ENCODE assay signal across 8 cellular contexts in the genomic region with DNA sequence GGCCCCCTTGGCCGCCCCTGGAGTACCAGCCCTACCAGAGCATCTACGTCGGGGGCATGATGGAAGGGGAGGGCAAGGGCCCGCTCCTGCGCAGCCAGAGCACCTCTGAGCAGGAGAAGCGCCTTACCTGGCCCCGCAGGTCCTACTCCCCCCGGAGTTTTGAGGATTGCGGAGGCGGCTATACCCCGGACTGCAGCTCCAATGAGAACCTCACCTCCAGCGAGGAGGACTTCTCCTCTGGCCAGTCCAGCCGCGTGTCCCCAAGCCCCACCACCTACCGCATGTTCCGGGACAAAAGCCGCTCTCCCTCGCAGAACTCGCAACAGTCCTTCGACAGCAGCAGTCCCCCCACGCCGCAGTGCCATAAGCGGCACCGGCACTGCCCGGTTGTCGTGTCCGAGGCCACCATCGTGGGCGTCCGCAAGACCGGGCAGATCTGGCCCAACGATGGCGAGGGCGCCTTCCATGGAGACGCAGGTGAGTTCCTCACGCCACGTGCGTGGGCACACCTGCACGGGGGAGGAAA. TPM values are rescaled to one million over a fixed set of nuclear protein-coding genes. Genes with fewer than 3 reads are reported as not detected.
DNase-seq lines count a peak whose midpoint lies in the region; ATAC-seq and TF ChIP-seq lines count a peak whose summit lies in the region.

No MANE protein-coding gene starts in this region.

- H3K4me3 Mint-ChIP-seq in activated CD4-positive, alpha-beta T cell treated with anti-CD3 and anti-CD28 coated beads for 36 hours = peak overlapping the region; percentile 79
- H3K4me3 Mint-ChIP-seq in activated naive CD8-positive, alpha-beta T cell = peak overlapping the region; percentile 90

- H3K4me1 Mint-ChIP-seq in activated CD4-positive, alpha-beta T cell treated with anti-CD3 and anti-CD28 coated beads for 36 hours = peaks cover 58% of the 10 kb centered on the region
- H3K4me1 Mint-ChIP-seq in activated naive CD8-positive, alpha-beta T cell (ENCODE audit: low read depth) = peaks cover 66% of the 10 kb centered on the region

- peak overlapping the region; percentile 59 to 60 for H3K4me3 ChIP-seq in testis

- WGBS in testis, 2 donors = 51 to 53% methylated on average over 16 to 38 of the region's 39 CpGs

- peaks cover 53% of the 10 kb centered on the region for H3K4me1 ChIP-seq in testis

- CTCF ChIA-PET in activated CD4-positive, alpha-beta T cell treated with anti-CD3 and anti-CD28 coated beads for 36 hours (lab: Charles Lee) = interaction anchor here (1.4 to 3.0 kb wide), 6 partner anchors 8 to 100 kb away, joined by 3 to 19 read pairs (median 6); no protein-coding TSS in a partner anchor

- no peak for TF ChIP-seq CTCF in testis (IDR thresholded peaks at IDR 0.05)

- intact Hi-C loops in activated CD4-positive, alpha-beta T cell treated with anti-CD3 and anti-CD28 coated beads for 36 hours (cut with DNase I, micrococcal nuclease) = loop anchor here (1.0 to 2.0 kb wide), 3 partner anchors 34 to 61 kb away; no protein-coding TSS in a partner anchor
- intact Hi-C loops in testis (cut with DNase I; ENCODE audit: low total_unique reads) = no loop called here

- peaks cover 30% of the 10 kb centered on the region for H3K36me3 Mint-ChIP-seq in activated CD4-positive, alpha-beta T cell treated with anti-CD3 and anti-CD28 coated beads for 36 hours (ENCODE audit: low read depth)
- no peaks in the 10 kb centered on the region for H3K36me3 Mint-ChIP-seq in activated naive CD8-positive, alpha-beta T cell

- no peaks in the 10 kb centered on the region for H3K27me3 ChIP-seq in layer of hippocampus (ENCODE audit: control insufficient read depth, insufficient read depth, low read length)
- H3K27me3 ChIP-seq in testis = no peaks in the 10 kb centered on the region

- H3K27me3 Mint-ChIP-seq in activated CD4-positive, alpha-beta T cell treated with anti-CD3 and anti-CD28 coated beads for 36 hours = no peaks in the 10 kb centered on the region
- H3K27me3 Mint-ChIP-seq in activated naive CD8-positive, alpha-beta T cell = no peaks in the 10 kb centered on the region

- ATAC-seq in activated CD4-positive, alpha-beta T cell treated with anti-CD3 and anti-CD28 coated beads for 36 hours = no peak
- ATAC-seq in HG03045 (IDR thresholded peaks at IDR 0.05; ENCODE audit: unreplicated experiment) = no peak

- H3K9me3 Mint-ChIP-seq in activated CD4-positive, alpha-beta T cell treated with anti-CD3 and anti-CD28 coated beads for 36 hours (ENCODE audit: low read depth) = no peaks in the 10 kb centered on the region
- no peaks in the 10 kb centered on the region for H3K9me3 Mint-ChIP-seq in activated naive CD8-positive, alpha-beta T cell (ENCODE audit: low read depth)

- no peaks in the 10 kb centered on the region for H3K9me3 ChIP-seq in testis

- H3K36me3 ChIP-seq in testis (ENCODE audit: low read depth, missing control alignments) = no peaks in the 10 kb centered on the region

- DNase-seq in activated CD4-positive, alpha-beta T cell treated with anti-CD3 and anti-CD28 coated beads for 36 hours = peak; percentile 31
- DNase-seq in activated CD4-positive, alpha-beta T cell treated with anti-CD3 and anti-CD28 coated beads, Interleukin-2, amount 50 U/mL, for 4 hours = no peak
- DNase-seq in testis (no peak), NCI-H1105 (lab: John Stamatoyannopoulos, UW) (no peak), putamen (ENCODE audit: low spot score) (no peak)

- H3K27ac ChIP-seq in layer of hippocampus (ENCODE audit: low read depth, low read length) = peak overlapping the region; percentile 30
- peak overlapping the region in 1 of 2 donors; percentile 64 for H3K27ac ChIP-seq in testis

- POLR2A ChIA-PET in activated CD4-positive, alpha-beta T cell treated with anti-CD3 and anti-CD28 coated beads for 36 hours (lab: Charles Lee) = interaction anchor here (1.0 to 3.3 kb wide), 3 partner anchors 45 to 100 kb away, joined by 3 to 14 read pairs (median 4); no protein-coding TSS in a partner anchor

- H3K27ac Mint-ChIP-seq in activated CD4-positive, alpha-beta T cell treated with anti-CD3 and anti-CD28 coated beads for 36 hours = peak overlapping the region; percentile 86
- H3K27ac Mint-ChIP-seq in activated naive CD8-positive, alpha-beta T cell = peak overlapping the region; percentile 84

- no peak for TF ChIP-seq POLR2A in testis (IDR thresholded peaks at IDR 0.05)

RNA-seq across cellular contexts. Expression of a gene that starts 1.5 kb away (rescaled TPM):
- 10 to 100 TPM; 45.5 to 58.0 TPM for total RNA-seq in activated CD4-positive, alpha-beta T cell treated with anti-CD3 and anti-CD28 coated beads for 36 hours
- 100 to 1,000 TPM; 105 to 108 TPM for total RNA-seq in testis
- polyA plus RNA-seq in testis (ENCODE audit: insufficient read depth, low read depth, low replicate concordance) = 52.5 TPM

RNA-seq across cellular contexts. Expression of a gene that starts 36.5 kb away (rescaled TPM):
- under 1 TPM; 0.35 to 0.50 TPM for total RNA-seq in activated CD4-positive, alpha-beta T cell treated with anti-CD3 and anti-CD28 coated beads for 36 hours
- 1 to 10 TPM; 7.4 to 7.5 TPM for total RNA-seq in testis
- 11.1 TPM for polyA plus RNA-seq in testis (ENCODE audit: insufficient read depth, low read depth, low replicate concordance)

RNA-seq across cellular contexts. Expression of a gene that starts 40.0 kb away (rescaled TPM):
- total RNA-seq in activated CD4-positive, alpha-beta T cell treated with anti-CD3 and anti-CD28 coated beads for 36 hours = under 1 TPM; 0.30 to 0.46 TPM
- total RNA-seq in testis = 10 to 100 TPM; 12.1 to 22.8 TPM
- polyA plus RNA-seq in testis (ENCODE audit: insufficient read depth, low read depth, low replicate concordance) = 45.4 TPM

Comparison
In these comparisons a context has a peak if more than half of its experiments do, and no peak if none do; other contexts are left out.
1. RNA of a gene that starts 36.5 kb away (total RNA-seq): 7.4 to 7.5 TPM in testis; 0.35 to 0.50 TPM in activated CD4-positive, alpha-beta T cell treated with anti-CD3 and anti-CD28 coated beads for 36 hours; every median in the first group is over 4 times any median in the second.
2. RNA of a gene that starts 40.0 kb away (total RNA-seq): 12.1 to 22.8 TPM in testis; 0.30 to 0.46 TPM in activated CD4-positive, alpha-beta T cell treated with anti-CD3 and anti-CD28 coated beads for 36 hours; every median in the first group is over 4 times any median in the second.